6 cellular contexts compared by ENCODE assay signal in the genomic region with DNA sequence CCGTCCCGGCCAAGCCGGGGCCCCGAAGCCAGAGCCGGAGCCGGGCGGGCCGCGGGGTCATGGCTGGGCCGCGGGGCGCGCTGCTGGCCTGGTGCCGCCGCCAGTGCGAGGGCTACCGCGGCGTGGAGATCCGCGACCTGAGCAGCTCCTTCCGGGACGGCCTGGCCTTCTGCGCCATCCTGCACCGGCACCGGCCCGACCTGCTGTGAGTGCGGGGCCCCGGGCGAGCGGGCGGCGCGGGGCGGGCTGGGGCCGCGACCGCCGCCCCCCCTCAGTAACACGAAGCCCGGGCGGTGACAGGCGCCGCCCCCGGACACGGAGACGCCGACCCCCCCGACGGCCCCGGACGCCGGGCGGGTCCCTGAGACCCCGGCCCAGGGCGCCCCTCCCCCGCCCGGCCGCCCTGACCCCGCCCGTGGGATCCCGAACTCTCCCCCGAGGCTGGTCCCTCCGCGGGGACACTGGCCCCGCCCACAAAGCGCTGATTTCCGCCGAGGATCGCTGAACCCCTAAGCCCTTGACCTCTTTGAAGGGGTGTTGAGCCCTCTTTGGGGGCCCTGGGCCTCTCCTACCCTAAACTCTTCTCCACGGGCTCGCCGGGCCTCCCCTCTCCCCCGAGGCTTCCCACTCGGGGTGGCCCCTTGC. TPM values are rescaled to one million over a fixed set of nuclear protein-coding genes. Genes with fewer than 3 reads are reported as not detected.
DNase-seq lines count a peak whose midpoint lies in the region; ATAC-seq, FAIRE-seq and TF ChIP-seq lines count a peak whose summit lies in the region.

No MANE protein-coding gene starts in this region.

- no peak overlapping the region for H2BK5ac ChIP-seq in mesendoderm (ENCODE audit: low read length)

- peaks cover 17% of the 10 kb centered on the region for H3K4me1 ChIP-seq in mesendoderm (ENCODE audit: control insufficient read depth, low read depth, low read length)

- peak; percentile 65 for DNase-seq in GM12891 (ENCODE audit: insufficient read length, low spot score)
- no peak for DNase-seq in mesendoderm
- DNase-seq in SHP77 (lab: John Stamatoyannopoulos, UW): no peak

- peak overlapping the region; percentile 68 for H3K4me2 ChIP-seq in mesendoderm (ENCODE audit: low read length)

- peak overlapping the region; percentile 77 for H3K27ac Mint-ChIP-seq in activated naive CD4-positive, alpha-beta T cell treated with anti-CD3 and anti-CD28 coated beads, Interleukin-2, amount 50 U/mL, for 24 hours

- H3K4me3 ChIP-seq in mesendoderm (ENCODE audit: low read length): peak overlapping the region; percentile 69

- H2BK15ac ChIP-seq in mesendoderm (replicated peaks; ENCODE audit: low read depth): no peak overlapping the region

- WGBS in mesendoderm (ENCODE audit: extremely low coverage, insufficient coverage, low lambda C conversion rate): no CpG with 5 or more reads among the region's 75 CpGs

- no peak overlapping the region for H4K5ac ChIP-seq in mesendoderm (ENCODE audit: low read length)

- H3K79me1 ChIP-seq in mesendoderm (ENCODE audit: low read length): peaks cover 14% of the 10 kb centered on the region

- H2BK120ac ChIP-seq in mesendoderm (ENCODE audit: low read depth, low read length): peak overlapping the region; percentile 15

- H3K4me3 Mint-ChIP-seq in activated naive CD4-positive, alpha-beta T cell treated with anti-CD3 and anti-CD28 coated beads, Interleukin-2, amount 50 U/mL, for 24 hours: peak overlapping the region; percentile 79

- H2AK5ac ChIP-seq in mesendoderm (ENCODE audit: low read length): no peak overlapping the region

- ATAC-seq in HG03175 (IDR thresholded peaks at IDR 0.05; ENCODE audit: unreplicated experiment) (peak; percentile 36), HG03571 (IDR thresholded peaks at IDR 0.05; ENCODE audit: unreplicated experiment) (no peak)

- no peaks in the 10 kb centered on the region for H3K9me3 Mint-ChIP-seq in activated naive CD4-positive, alpha-beta T cell treated with anti-CD3 and anti-CD28 coated beads, Interleukin-2, amount 50 U/mL, for 24 hours

- H3K27ac ChIP-seq in mesendoderm (ENCODE audit: low read depth, low read length): peak overlapping the region; percentile 96

- peaks cover 15% of the 10 kb centered on the region for H3K79me2 ChIP-seq in mesendoderm (ENCODE audit: control insufficient read depth, insufficient read depth, low read length)

- peak overlapping the region; percentile 91 for H3K23ac ChIP-seq in mesendoderm (ENCODE audit: low read length)

- no peaks in the 10 kb centered on the region for H3K36me3 ChIP-seq in mesendoderm (ENCODE audit: control insufficient read depth, insufficient read depth, low read length)

- peak overlapping the region; percentile 83 for H3K9ac ChIP-seq in mesendoderm (ENCODE audit: low read length)

- peak overlapping the region; percentile 94 for H3K4ac ChIP-seq in mesendoderm (ENCODE audit: low read depth, low read length)

- peak overlapping the region; percentile 95 for H3K56ac ChIP-seq in mesendoderm (ENCODE audit: low read length)

- peak overlapping the region; percentile 82 for H3K18ac ChIP-seq in mesendoderm (ENCODE audit: low read length)

- H3K4me1 Mint-ChIP-seq in activated naive CD4-positive, alpha-beta T cell treated with anti-CD3 and anti-CD28 coated beads, Interleukin-2, amount 50 U/mL, for 24 hours: peaks cover 33% of the 10 kb centered on the region

- no peak overlapping the region for H4K8ac ChIP-seq in mesendoderm (ENCODE audit: low read depth, low read length)

- H3K27me3 ChIP-seq in mesendoderm (ENCODE audit: insufficient read depth, low read length, poor library complexity): no peaks in the 10 kb centered on the region

- no peaks in the 10 kb centered on the region for H3K27me3 Mint-ChIP-seq in activated naive CD4-positive, alpha-beta T cell treated with anti-CD3 and anti-CD28 coated beads, Interleukin-2, amount 50 U/mL, for 24 hours

- no peak for TF ChIP-seq POLR2A in GM12891 (IDR thresholded peaks at IDR 0.05; ENCODE audit: low read depth, low read length)

- peak; percentile 50 for FAIRE-seq in GM12891 (lab: Jason Lieb, UNC)

- no peaks in the 10 kb centered on the region for H3K36me3 Mint-ChIP-seq in activated naive CD4-positive, alpha-beta T cell treated with anti-CD3 and anti-CD28 coated beads, Interleukin-2, amount 50 U/mL, for 24 hours

TF ChIP-seq in GM12891, 5 proteins besides CTCF, POLR2A, EP300 and RAD21:
- no peak for TF ChIP-seq PAX5 (IDR thresholded peaks at IDR 0.05; ENCODE audit: insufficient read depth, low read length, severe bottlenecking)
- no peak for TF ChIP-seq POLR2AphosphoS5 (IDR thresholded peaks at IDR 0.05; ENCODE audit: low read depth, low read length)
- TF ChIP-seq SPI1 (IDR thresholded peaks at IDR 0.05; ENCODE audit: low read depth, low read length): no peak
- no peak for TF ChIP-seq POU2F2 (IDR thresholded peaks at IDR 0.05; ENCODE audit: low read depth, low read length)
- no peak for TF ChIP-seq TAF1 (IDR thresholded peaks at IDR 0.05; ENCODE audit: low read depth, low read length)

RNA-seq across cellular contexts. Expression of gene MICALL1, which starts 0.4 kb away (rescaled TPM):
- 6.9 TPM for polyA plus RNA-seq in GM12891 (2012; ENCODE audit: low read depth, missing spikeins)
- 24.9 TPM for polyA plus RNA-seq in mesendoderm (2013, experiment 1 of 2)
- 25.2 TPM for polyA plus RNA-seq in mesendoderm (2013, experiment 2 of 2)

RNA-seq across cellular contexts. Expression of gene C22orf23, which starts 46.9 kb away (rescaled TPM):
- polyA plus RNA-seq in GM12891 (2012; ENCODE audit: low read depth, missing spikeins): 0.14 TPM
- 0.31 TPM for polyA plus RNA-seq in mesendoderm (2013, experiment 1 of 2)
- polyA plus RNA-seq in mesendoderm (2013, experiment 2 of 2): 0.41 TPM

RNA-seq across cellular contexts. Expression of gene POLR2F, which starts 47.0 kb away (rescaled TPM):
- polyA plus RNA-seq in GM12891 (2012; ENCODE audit: low read depth, missing spikeins): 84.4 TPM
- 235 TPM for polyA plus RNA-seq in mesendoderm (2013, experiment 1 of 2)
- polyA plus RNA-seq in mesendoderm (2013, experiment 2 of 2): 238 TPM

RNA-seq across cellular contexts. Expression of gene EIF3L, which starts 57.3 kb away (rescaled TPM):
- 1,013 TPM for polyA plus RNA-seq in GM12891 (2012; ENCODE audit: low read depth, missing spikeins)
- 600 TPM for polyA plus RNA-seq in mesendoderm (2013, experiment 1 of 2)
- polyA plus RNA-seq in mesendoderm (2013, experiment 2 of 2): 594 TPM
